ENCODE assay signal across 22 cellular contexts in genomic region chr1:116914667-116915066, GRCh38. TPM values are rescaled to one million over a fixed set of nuclear protein-coding genes. Genes with fewer than 3 reads are reported as not detected.
A peak's percentile ranks its signal among the peaks of the same experiment; 100 is the strongest.
DNase-seq lines count a peak whose midpoint lies in the region; ATAC-seq and TF ChIP-seq lines count a peak whose summit lies in the region.
"Had no signal": no experiment of that assay in that cellular context is flagged by ENCODE, and none has a peak within 500 bp of the region (broad histone marks: within the 10 kb centered on the region; RNA-seq: fewer than 3 reads in every experiment).

No MANE protein-coding gene starts in this region.

- intact Hi-C loops in transverse colon (cut with DNase I; ENCODE audit: low total_unique reads) (loop anchor here (5.0 kb wide), 2 partner anchors 38 to 73 kb away; no protein-coding TSS in a partner anchor), lower lobe of right lung (cut with DNase I) (no loop called here)

- POLR2A ChIA-PET in naive thymus-derived CD8-positive, alpha-beta T cell (lab: Charles Lee): interaction anchor here (1.0 kb wide), 1 partner anchor 33 kb away, joined by 3 read pairs; no protein-coding TSS in a partner anchor

- H3K36me3 ChIP-seq in esophagus (ENCODE audit: control insufficient read depth in 2 of 2, insufficient read depth in 2 of 2, low read length in 1 of 2): no peaks in the 10 kb centered on the region
- no peaks in the 10 kb centered on the region for H3K36me3 ChIP-seq in muscle layer of colon (ENCODE audit: insufficient read depth, low read length)
- H3K36me3 ChIP-seq in transverse colon: no peaks in the 10 kb centered on the region
- H3K36me3 ChIP-seq in lower lobe of right lung: no peaks in the 10 kb centered on the region
- H3K36me3 ChIP-seq: BE2C, right lobe of liver, SJSA1, upper lobe of left lung, WERI-Rb-1 had no signal

- peak overlapping the region; percentile 7 for H3K9ac ChIP-seq in muscle layer of colon (ENCODE audit: low read length)
- H3K9ac ChIP-seq: KMS-11 had no signal

- CTCF ChIA-PET in activated naive CD4-positive, alpha-beta T cell treated with anti-CD3 and anti-CD28 coated beads, Interleukin-2, amount 10 ng/mL, durations not matched to agents 7 days and 5 days (lab: Charles Lee): interaction anchor here (1.1 to 3.1 kb wide), 5 partner anchors 20 to 177 kb away, joined by 3 to 20 read pairs (median 3); no protein-coding TSS in a partner anchor

- H3K4me3 ChIP-seq in esophagus (ENCODE audit: low read depth in 1 of 2, low read length in 2 of 2) (no peak overlapping the region), muscle layer of colon (ENCODE audit: low read depth in 1 of 2, low read length in 2 of 2) (peak overlapping the region; percentile 33 to 56), transverse colon (peak overlapping the region in 1 of 4 donors; percentile 27), lower lobe of right lung (no peak overlapping the region)
- H3K4me3 ChIP-seq: right lobe of liver, SJSA1, upper lobe of left lung had no signal

- H3K4me1 ChIP-seq in esophagus (ENCODE audit: control insufficient read depth in 2 of 2, insufficient read depth in 2 of 2, low read length in 1 of 2) (peaks cover 7 to 33% of the 10 kb centered on the region in 2 donors), muscle layer of colon (ENCODE audit: insufficient read depth, low read length) (peaks cover 86% of the 10 kb centered on the region), transverse colon (peaks cover 24 to 77% (median 59%) of the 10 kb centered on the region in 4 donors), lower lobe of right lung (peaks cover 35% of the 10 kb centered on the region)

- no peak for TF ChIP-seq CTCF in transverse colon (IDR thresholded peaks at IDR 0.05)
- no peak for TF ChIP-seq CTCF in lower lobe of right lung (IDR thresholded peaks at IDR 0.05)

- peak; percentile 21 for TF ChIP-seq EP300 in transverse colon (IDR thresholded peaks at IDR 0.05; ENCODE audit: low read depth)

- in situ Hi-C loops in transverse colon (cut with MboI; ENCODE audit: low pct_ligation_motif_present in 1 of 4, low pct_unique_long_range_greater_than_20kb in 1 of 4, low sequenced_read_pairs in 3 of 4): no loop called here

- H3K9me3 ChIP-seq in esophagus (ENCODE audit: control insufficient read depth in 2 of 2, insufficient read depth in 1 of 2, low read depth in 1 of 2, low read length in 1 of 2) (no peaks in the 10 kb centered on the region), muscle layer of colon (ENCODE audit: low read length) (no peaks in the 10 kb centered on the region), transverse colon (no peaks in the 10 kb centered on the region), lower lobe of right lung (no peaks in the 10 kb centered on the region)
- H3K9me3 ChIP-seq: BE2C, right lobe of liver, SJSA1, upper lobe of left lung had no signal

- H3K27me3 Mint-ChIP-seq in activated naive CD4-positive, alpha-beta T cell treated with anti-CD3 and anti-CD28 coated beads, Interleukin-2, amount 10 ng/mL, durations not matched to agents 7 days and 5 days: peaks cover 3% of the 10 kb centered on the region
- no peaks in the 10 kb centered on the region for H3K27me3 Mint-ChIP-seq in naive thymus-derived CD8-positive, alpha-beta T cell

- H3K4me1 Mint-ChIP-seq in activated naive CD4-positive, alpha-beta T cell treated with anti-CD3 and anti-CD28 coated beads, Interleukin-2, amount 10 ng/mL, durations not matched to agents 7 days and 5 days: no peaks in the 10 kb centered on the region
- H3K4me1 Mint-ChIP-seq in naive thymus-derived CD8-positive, alpha-beta T cell: peaks cover 6 to 12% (median 10%) of the 10 kb centered on the region in 4 donors

- DNase-seq in activated naive CD4-positive, alpha-beta T cell treated with anti-CD3 and anti-CD28 coated beads, Interleukin-2, amount 10 ng/mL, durations not matched to agents 7 days and 5 days: no peak
- DNase-seq in activated naive CD4-positive, alpha-beta T cell treated with anti-CD3 and anti-CD28 coated beads, Interleukin-2, amount 50 U/mL, for 72 hours (ENCODE audit: low spot score in 2 of 2): no peak
- DNase-seq in transverse colon: no peak
- DNase-seq in lower lobe of right lung: no peak
- no peak for DNase-seq in GM03348 (ENCODE audit: low spot score)
- DNase-seq in naive thymus-derived CD8-positive, alpha-beta T cell: no peak
- DNase-seq: activated gamma-delta T cell treated with Interleukin-2 at 50 U/mL for 16 hours; aorta; BE2C; DND-41; effector memory CD4-positive, alpha-beta T cell; NCI-H187 treated with DMSO at 0.1 percent for 48 hours; NCI-H345; right lobe of liver; stimulated activated naive CD4-positive, alpha-beta T cell treated with Interleukin-2 at 50 U/mL for 16 hours; T-helper 2 cell; WERI-Rb-1 had no signal

- WGBS in esophagus, 2 donors: 67 to 69% methylated on average over 7 of the region's 7 CpGs
- 61 to 72% methylated on average over 7 of the region's 7 CpGs for WGBS in transverse colon (ENCODE audit: low coverage in 1 of 2), 2 donors

- H3K4me3 Mint-ChIP-seq in activated naive CD4-positive, alpha-beta T cell treated with anti-CD3 and anti-CD28 coated beads, Interleukin-2, amount 10 ng/mL, durations not matched to agents 7 days and 5 days: peak overlapping the region; percentile 34
- H3K4me3 Mint-ChIP-seq in naive thymus-derived CD8-positive, alpha-beta T cell: peak overlapping the region in 4 of 10 donors; percentile 20 to 64 (median 34)

- H3K36me3 Mint-ChIP-seq in activated naive CD4-positive, alpha-beta T cell treated with anti-CD3 and anti-CD28 coated beads, Interleukin-2, amount 10 ng/mL, durations not matched to agents 7 days and 5 days: no peaks in the 10 kb centered on the region
- H3K36me3 Mint-ChIP-seq in activated naive CD4-positive, alpha-beta T cell treated with anti-CD3 and anti-CD28 coated beads, Interleukin-2, amount 50 U/mL, for 72 hours: no peaks in the 10 kb centered on the region
- no peaks in the 10 kb centered on the region for H3K36me3 Mint-ChIP-seq in naive thymus-derived CD8-positive, alpha-beta T cell

- H3K9me3 Mint-ChIP-seq in activated naive CD4-positive, alpha-beta T cell treated with anti-CD3 and anti-CD28 coated beads, Interleukin-2, amount 10 ng/mL, durations not matched to agents 7 days and 5 days: no peaks in the 10 kb centered on the region
- no peaks in the 10 kb centered on the region for H3K9me3 Mint-ChIP-seq in activated naive CD4-positive, alpha-beta T cell treated with anti-CD3 and anti-CD28 coated beads, Interleukin-2, amount 50 U/mL, for 72 hours
- no peaks in the 10 kb centered on the region for H3K9me3 Mint-ChIP-seq in naive thymus-derived CD8-positive, alpha-beta T cell

- ATAC-seq in activated naive CD4-positive, alpha-beta T cell treated with anti-CD3 and anti-CD28 coated beads, Interleukin-2, amount 50 U/mL, for 72 hours: no peak
- no peak for ATAC-seq in lower lobe of right lung
- ATAC-seq in naive thymus-derived CD8-positive, alpha-beta T cell: no peak
- ATAC-seq: right lobe of liver had no signal

- TF ChIP-seq POLR2A in transverse colon (IDR thresholded peaks at IDR 0.05): no peak

- no peaks in the 10 kb centered on the region for H3K27me3 ChIP-seq in esophagus (ENCODE audit: control insufficient read depth in 1 of 2, insufficient read depth in 2 of 2, low read length in 2 of 2)
- no peaks in the 10 kb centered on the region for H3K27me3 ChIP-seq in muscle layer of colon (ENCODE audit: control insufficient read depth in 1 of 2, insufficient read depth in 2 of 2, low read length in 2 of 2)
- no peaks in the 10 kb centered on the region for H3K27me3 ChIP-seq in transverse colon
- H3K27me3 ChIP-seq in lower lobe of right lung (ENCODE audit: low read depth): no peaks in the 10 kb centered on the region
- H3K27me3 ChIP-seq: BE2C, right lobe of liver had no signal

- no peak overlapping the region for H3K27ac Mint-ChIP-seq in activated naive CD4-positive, alpha-beta T cell treated with anti-CD3 and anti-CD28 coated beads, Interleukin-2, amount 10 ng/mL, durations not matched to agents 7 days and 5 days
- no peak overlapping the region for H3K27ac Mint-ChIP-seq in activated naive CD4-positive, alpha-beta T cell treated with anti-CD3 and anti-CD28 coated beads, Interleukin-2, amount 50 U/mL, for 72 hours
- H3K27ac Mint-ChIP-seq in naive thymus-derived CD8-positive, alpha-beta T cell: peak overlapping the region in 2 of 10 donors; percentile 2 to 15

- H3K27ac ChIP-seq in esophagus (ENCODE audit: low read depth in 2 of 2, low read length in 1 of 2) (peak overlapping the region; percentile 41 to 78), muscle layer of colon (ENCODE audit: low read depth, low read length) (peak overlapping the region; percentile 86), transverse colon (peak overlapping the region; percentile 76 to 94 (median 80)), lower lobe of right lung (no peak overlapping the region)
- H3K27ac ChIP-seq: KMS-11, right lobe of liver, SJSA1, upper lobe of left lung, WERI-Rb-1 had no signal

RNA-seq across cellular contexts. Expression of gene PTGFRN, which starts 5.0 kb away (rescaled TPM):
- total RNA-seq in activated naive CD4-positive, alpha-beta T cell treated with anti-CD3 and anti-CD28 coated beads, Interleukin-2, amount 50 U/mL, for 72 hours: 10 to 100 TPM; 15.9 to 20.3 TPM
- 10 to 100 TPM; 25.9 to 37.2 TPM for polyA plus RNA-seq in esophagus
- 10 to 100 TPM; 39.6 to 98.9 (median 73.9) TPM for total RNA-seq in transverse colon
- 31.1 TPM for total RNA-seq in lower lobe of right lung
- total RNA-seq in naive thymus-derived CD8-positive, alpha-beta T cell: under 1 TPM; 0.23 to 0.47 TPM
- under 1 TPM in 1 of 3 donors, not detected in 2; 0.09 TPM for polyA plus RNA-seq in naive thymus-derived CD8-positive, alpha-beta T cell

Comparison
In these comparisons a context has a peak if more than half of its experiments do, and no peak if none do; other contexts are left out.
1. H3K4me3 ChIP-seq: peak in muscle layer of colon (2 of 2); none in esophagus (0 of 2) and lower lobe of right lung (single experiment).
2. RNA of gene PTGFRN, which starts 5.0 kb away (total RNA-seq): 39.6 to 98.9 TPM in transverse colon, 31.1 TPM in lower lobe of right lung (single experiment) and 15.9 to 20.3 TPM in activated naive CD4-positive, alpha-beta T cell treated with anti-CD3 and anti-CD28 coated beads, Interleukin-2, amount 50 U/mL, for 72 hours; 0.23 to 0.47 TPM in naive thymus-derived CD8-positive, alpha-beta T cell; every median in the first group is over 10 times any median in the second.